1 cellular context compared by ENCODE assay signal in genomic region chr15:82792068-82792467, GRCh38.
TF ChIP-seq lines count a peak whose summit lies in the region.

No MANE protein-coding gene starts in this region.

TF ChIP-seq in HepG2, 621 proteins besides CTCF, POLR2A, EP300 and RAD21:
- TF ChIP-seq ZFP36L1 (CRISPR knock-in tag; IDR thresholded peaks at IDR 0.05) (no peak), ZNF7 (CRISPR knock-in tag; IDR thresholded peaks at IDR 0.05) (peak; percentile 86)
